ENCODE assay signal across 1 cellular context in the genomic region with DNA sequence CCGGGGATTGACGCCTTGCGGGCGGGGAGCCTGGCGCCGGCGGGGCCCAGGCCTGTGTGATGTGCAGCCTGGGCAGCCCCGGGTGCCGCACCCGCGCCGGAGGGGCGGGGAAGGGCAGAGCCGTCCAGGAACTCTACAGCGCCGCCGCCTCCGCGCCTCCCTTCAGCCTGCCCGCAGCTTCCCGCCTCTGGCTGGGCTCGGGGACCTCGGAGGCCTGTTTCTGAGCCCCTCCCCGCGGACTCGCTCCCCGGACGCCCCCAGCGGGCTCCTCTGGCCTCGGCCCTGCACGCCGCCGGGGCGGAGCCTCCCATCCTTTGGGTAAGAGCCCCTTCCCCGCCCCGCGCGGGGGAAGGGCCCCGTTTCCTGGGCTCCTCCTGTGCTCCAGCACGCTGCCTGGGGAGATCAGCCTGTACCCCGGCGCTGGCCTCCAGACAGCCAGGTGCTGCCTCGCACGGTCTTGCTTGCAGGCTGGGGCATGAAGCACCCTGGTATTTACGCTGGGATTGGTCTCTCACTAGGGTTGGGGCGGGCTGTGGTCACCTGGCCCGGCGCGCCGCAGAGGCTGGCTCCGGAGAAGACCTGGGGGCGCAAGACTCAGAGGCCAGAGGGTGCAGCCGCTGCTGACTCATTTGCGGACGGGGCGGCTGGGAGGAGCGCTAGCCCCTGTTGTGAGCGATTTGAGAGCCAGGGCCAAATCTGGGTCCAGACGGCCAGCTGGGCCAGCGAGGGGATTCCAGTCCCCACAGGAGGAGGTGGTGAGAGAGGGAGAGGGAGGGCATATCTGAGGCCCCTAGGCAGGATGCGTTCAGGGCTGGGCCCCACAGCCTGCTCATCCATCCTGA.
TF ChIP-seq lines count a peak whose summit lies in the region.

No MANE protein-coding gene starts in this region.

TF ChIP-seq in SK-N-SH, 30 proteins besides CTCF, POLR2A, EP300 and RAD21 (continued from another document):
- TF ChIP-seq, protein P1, sequence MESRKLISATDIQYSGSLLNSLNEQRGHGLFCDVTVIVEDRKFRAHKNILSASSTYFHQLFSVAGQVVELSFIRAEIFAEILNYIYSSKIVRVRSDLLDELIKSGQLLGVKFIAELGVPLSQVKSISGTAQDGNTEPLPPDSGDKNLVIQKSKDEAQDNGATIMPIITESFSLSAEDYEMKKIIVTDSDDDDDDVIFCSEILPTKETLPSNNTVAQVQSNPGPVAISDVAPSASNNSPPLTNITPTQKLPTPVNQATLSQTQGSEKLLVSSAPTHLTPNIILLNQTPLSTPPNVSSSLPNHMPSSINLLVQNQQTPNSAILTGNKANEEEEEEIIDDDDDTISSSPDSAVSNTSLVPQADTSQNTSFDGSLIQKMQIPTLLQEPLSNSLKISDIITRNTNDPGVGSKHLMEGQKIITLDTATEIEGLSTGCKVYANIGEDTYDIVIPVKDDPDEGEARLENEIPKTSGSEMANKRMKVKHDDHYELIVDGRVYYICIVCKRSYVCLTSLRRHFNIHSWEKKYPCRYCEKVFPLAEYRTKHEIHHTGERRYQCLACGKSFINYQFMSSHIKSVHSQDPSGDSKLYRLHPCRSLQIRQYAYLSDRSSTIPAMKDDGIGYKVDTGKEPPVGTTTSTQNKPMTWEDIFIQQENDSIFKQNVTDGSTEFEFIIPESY (IDR thresholded peaks at IDR 0.05; ENCODE audit: borderline replicate concordance, low read depth), result no peak
- TF ChIP-seq TEAD4 (IDR thresholded peaks at IDR 0.05; ENCODE audit: borderline replicate concordance, insufficient read depth), result 0 out of 2 replicates have a peak, but pooled peaks have one; percentile 19
- TF ChIP-seq TCF12 (IDR thresholded peaks at IDR 0.05), result peak; percentile 55
- peak; percentile 66 for TF ChIP-seq FOSL2 (IDR thresholded peaks at IDR 0.05; ENCODE audit: borderline replicate concordance, low read depth)
- TF ChIP-seq REST (IDR thresholded peaks at IDR 0.05; ENCODE audit: low read depth, low read length), result no peak
- TF ChIP-seq SIN3A (IDR thresholded peaks at IDR 0.05; ENCODE audit: borderline replicate concordance, low read depth, low read length), result no peak
- no peak for TF ChIP-seq FOXJ3 (CRISPR knock-in tag; IDR thresholded peaks at IDR 0.05)
- TF ChIP-seq MEF2A (IDR thresholded peaks at IDR 0.05; ENCODE audit: borderline replicate concordance, low read depth), result no peak
- no peak for TF ChIP-seq MXI1 (IDR thresholded peaks at IDR 0.05; ENCODE audit: low read depth, low read length)
- no peak for TF ChIP-seq IRF3 (IDR thresholded peaks at IDR 0.05; ENCODE audit: low read depth, low read length)
- no peak for TF ChIP-seq GABPA (IDR thresholded peaks at IDR 0.05; ENCODE audit: low read depth)
- TF ChIP-seq FOXM1 (IDR thresholded peaks at IDR 0.05; ENCODE audit: low read depth), result no peak
- TF ChIP-seq JUND (IDR thresholded peaks at IDR 0.05), result peak; percentile 41; the same call in 1 of the 2 replicates
- TF ChIP-seq, protein P2, sequence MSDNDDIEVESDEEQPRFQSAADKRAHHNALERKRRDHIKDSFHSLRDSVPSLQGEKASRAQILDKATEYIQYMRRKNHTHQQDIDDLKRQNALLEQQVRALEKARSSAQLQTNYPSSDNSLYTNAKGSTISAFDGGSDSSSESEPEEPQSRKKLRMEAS (IDR thresholded peaks at IDR 0.05; ENCODE audit: low read depth), result peak; percentile 36; the same call in 1 of the 2 replicates
- TF ChIP-seq TAF1 (IDR thresholded peaks at IDR 0.05; ENCODE audit: borderline replicate concordance, low read depth, low read length), result no peak
- no peak for TF ChIP-seq SMC3 (IDR thresholded peaks at IDR 0.05; ENCODE audit: low read depth, low read length)
TF ChIP-seq in SK-N-SH: peak in this region for 7.
